24 cellular contexts compared by ENCODE assay signal in the genomic region with DNA sequence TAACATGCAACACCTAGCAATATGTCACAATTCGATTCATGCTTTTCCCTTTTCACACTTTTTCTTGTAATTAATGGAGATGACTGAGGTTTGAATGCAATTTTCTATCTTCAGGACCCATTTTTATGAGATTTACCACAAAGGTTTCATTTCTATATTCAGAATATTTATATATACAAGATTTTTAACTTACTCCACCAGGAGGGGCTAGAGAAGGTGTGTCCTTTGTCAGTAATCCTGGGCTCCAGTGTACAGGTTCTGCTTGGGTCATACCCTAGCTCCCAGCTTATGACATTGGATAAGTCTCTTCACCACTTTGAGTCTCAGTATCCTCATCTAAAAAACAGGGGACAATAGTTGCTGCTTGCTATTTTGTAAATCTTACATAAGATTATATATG.
DNase-seq lines count a peak whose midpoint lies in the region; ATAC-seq and TF ChIP-seq lines count a peak whose summit lies in the region.
"Had no signal": no experiment of that assay in that cellular context is flagged by ENCODE, and none has a peak within 500 bp of the region (broad histone marks: within the 10 kb centered on the region; RNA-seq: fewer than 3 reads in every experiment).

No MANE protein-coding gene starts in this region.

- DNase-seq in GM06990 (ENCODE audit: extremely low read depth, insufficient read length) (no peak), amniotic epithelial cell (ENCODE audit: low read depth) (peak; percentile 2), hepatocyte (ENCODE audit: low spot score) (no peak), NK-92 (lab: John Stamatoyannopoulos, UW; ENCODE audit: unreplicated experiment) (no peak), Right ventricle myocardium superior (no peak), CD1c-positive myeloid dendritic cell (ENCODE audit: extremely low spot score) (no peak)
- DNase-seq: activated CD8-positive, alpha-beta memory T cell treated with anti-CD3 and anti-CD28 coated beads, Interleukin-2, amount 50 U/mL, for 48 hours; activated naive CD8-positive, alpha-beta T cell treated with anti-CD3 and anti-CD28 coated beads for 36 hours; cortex of kidney; heart right ventricle; midbrain; natural killer cell; NCI-H1417; NCI-H2107; NCI-H524; pancreas; right cardiac atrium; stimulated activated CD4-positive, alpha-beta T cell treated with anti-CD3 and anti-CD28 coated beads, Interleukin-15, amount 100 ng/mL, for 24 hours; stimulated activated CD8-positive, alpha-beta memory T cell treated with anti-CD3 and anti-CD28 coated beads, Interleukin-4, amount 100 ng/mL, for 48 hours had no signal

- H3K4me2 ChIP-seq in hepatocyte, result no peak overlapping the region
- H3K4me2 ChIP-seq: GM23338 had no signal

- no peaks in the 10 kb centered on the region for H3K9me2 ChIP-seq in hepatocyte (replicated peaks; ENCODE audit: insufficient read depth)

- H3K4me3 ChIP-seq in GM06990 (replicated peaks; ENCODE audit: low read depth, low read length), result no peak overlapping the region
- H3K4me3 ChIP-seq in hepatocyte, result no peak overlapping the region
- H3K4me3 ChIP-seq: GM23338, heart right ventricle, pancreas had no signal

- no peaks in the 10 kb centered on the region for H3K79me2 ChIP-seq in hepatocyte

- peak; percentile 5 for TF ChIP-seq CTCF in GM06990 (IDR thresholded peaks at IDR 0.05; ENCODE audit: insufficient read depth, low read length, poor library complexity, severe bottlenecking)
- peak; percentile 3 for TF ChIP-seq CTCF in hepatocyte (IDR thresholded peaks at IDR 0.05; ENCODE audit: poor library complexity)

- no peaks in the 10 kb centered on the region for H4K20me1 ChIP-seq in hepatocyte (ENCODE audit: insufficient read depth, poor library complexity, severe bottlenecking)

- TF ChIP-seq RAD21 in Ishikawa (IDR thresholded peaks at IDR 0.05; ENCODE audit: low read depth), result peak; percentile 11; the same call in 1 of the 2 replicates

- H3K27me3 ChIP-seq in GM06990 (replicated peaks; ENCODE audit: control insufficient read depth, insufficient read depth, low read length) (no peaks in the 10 kb centered on the region; the same call in 1 of the 2 replicates), hepatocyte (no peaks in the 10 kb centered on the region)
- H3K27me3 ChIP-seq: pancreas had no signal

- H3K27ac ChIP-seq in hepatocyte, result no peak overlapping the region
- H3K27ac ChIP-seq: heart right ventricle, pancreas had no signal

- intact Hi-C loops in Right ventricle myocardium superior (cut with DNase I), result no loop called here

- H3K36me3 ChIP-seq in GM06990 (ENCODE audit: control insufficient read depth, insufficient read depth, low read length) (no peaks in the 10 kb centered on the region), hepatocyte (replicated peaks; ENCODE audit: insufficient read depth, low read depth) (no peaks in the 10 kb centered on the region)
- H3K36me3 ChIP-seq: heart right ventricle, pancreas had no signal

- 81% methylated on average over 1 of the region's 1 CpG for WGBS in hepatocyte (ENCODE audit: low lambda C conversion rate, missing lambda C conversion rate)

- TF ChIP-seq EP300 in Ishikawa (IDR thresholded peaks at IDR 0.05; ENCODE audit: borderline replicate concordance), result no peak

- no peaks in the 10 kb centered on the region for H3K4me1 ChIP-seq in hepatocyte (ENCODE audit: insufficient read depth)
- H3K4me1 ChIP-seq: heart right ventricle, pancreas had no signal

- ATAC-seq in Right ventricle myocardium superior (ENCODE audit: poor library complexity) (no peak), GM19463 (IDR thresholded peaks at IDR 0.05; ENCODE audit: unreplicated experiment) (no peak)
- ATAC-seq: GM23338, heart right ventricle, HepG2, natural killer cell, pancreas, right cardiac atrium, WTC11 had no signal

- no peaks in the 10 kb centered on the region for H3K9me3 ChIP-seq in hepatocyte (ENCODE audit: low read depth)
- H3K9me3 ChIP-seq: pancreas had no signal

- H2AFZ ChIP-seq in hepatocyte, result no peak overlapping the region
- H2AFZ ChIP-seq: GM23338 had no signal

TF ChIP-seq in Ishikawa, 13 proteins besides CTCF, POLR2A, EP300 and RAD21:
- TF ChIP-seq TEAD4 (IDR thresholded peaks at IDR 0.05) (no peak), CREB1 (IDR thresholded peaks at IDR 0.05; ENCODE audit: low read depth) (no peak), CEBPB (IDR thresholded peaks at IDR 0.05) (no peak), USF1 (IDR thresholded peaks at IDR 0.05) (no peak), NFIC (IDR thresholded peaks at IDR 0.05) (no peak), TAF1 (IDR thresholded peaks at IDR 0.05; ENCODE audit: low read depth) (no peak), TCF12 (IDR thresholded peaks at IDR 0.05; ENCODE audit: low read depth) (no peak), ZBTB7A (IDR thresholded peaks at IDR 0.05; ENCODE audit: low read depth) (no peak), FOXM1 (IDR thresholded peaks at IDR 0.05; ENCODE audit: borderline replicate concordance, low read depth) (no peak)
- TF ChIP-seq, protein P1, sequence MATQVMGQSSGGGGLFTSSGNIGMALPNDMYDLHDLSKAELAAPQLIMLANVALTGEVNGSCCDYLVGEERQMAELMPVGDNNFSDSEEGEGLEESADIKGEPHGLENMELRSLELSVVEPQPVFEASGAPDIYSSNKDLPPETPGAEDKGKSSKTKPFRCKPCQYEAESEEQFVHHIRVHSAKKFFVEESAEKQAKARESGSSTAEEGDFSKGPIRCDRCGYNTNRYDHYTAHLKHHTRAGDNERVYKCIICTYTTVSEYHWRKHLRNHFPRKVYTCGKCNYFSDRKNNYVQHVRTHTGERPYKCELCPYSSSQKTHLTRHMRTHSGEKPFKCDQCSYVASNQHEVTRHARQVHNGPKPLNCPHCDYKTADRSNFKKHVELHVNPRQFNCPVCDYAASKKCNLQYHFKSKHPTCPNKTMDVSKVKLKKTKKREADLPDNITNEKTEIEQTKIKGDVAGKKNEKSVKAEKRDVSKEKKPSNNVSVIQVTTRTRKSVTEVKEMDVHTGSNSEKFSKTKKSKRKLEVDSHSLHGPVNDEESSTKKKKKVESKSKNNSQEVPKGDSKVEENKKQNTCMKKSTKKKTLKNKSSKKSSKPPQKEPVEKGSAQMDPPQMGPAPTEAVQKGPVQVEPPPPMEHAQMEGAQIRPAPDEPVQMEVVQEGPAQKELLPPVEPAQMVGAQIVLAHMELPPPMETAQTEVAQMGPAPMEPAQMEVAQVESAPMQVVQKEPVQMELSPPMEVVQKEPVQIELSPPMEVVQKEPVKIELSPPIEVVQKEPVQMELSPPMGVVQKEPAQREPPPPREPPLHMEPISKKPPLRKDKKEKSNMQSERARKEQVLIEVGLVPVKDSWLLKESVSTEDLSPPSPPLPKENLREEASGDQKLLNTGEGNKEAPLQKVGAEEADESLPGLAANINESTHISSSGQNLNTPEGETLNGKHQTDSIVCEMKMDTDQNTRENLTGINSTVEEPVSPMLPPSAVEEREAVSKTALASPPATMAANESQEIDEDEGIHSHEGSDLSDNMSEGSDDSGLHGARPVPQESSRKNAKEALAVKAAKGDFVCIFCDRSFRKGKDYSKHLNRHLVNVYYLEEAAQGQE (IDR thresholded peaks at IDR 0.05; ENCODE audit: low read depth), result no peak
- TF ChIP-seq, protein P2, sequence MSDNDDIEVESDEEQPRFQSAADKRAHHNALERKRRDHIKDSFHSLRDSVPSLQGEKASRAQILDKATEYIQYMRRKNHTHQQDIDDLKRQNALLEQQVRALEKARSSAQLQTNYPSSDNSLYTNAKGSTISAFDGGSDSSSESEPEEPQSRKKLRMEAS (IDR thresholded peaks at IDR 0.05), result no peak
TF ChIP-seq in Ishikawa: peak in this region for 0.
